In genomic region chr1:2499986-2500596, GRCh38 we compare ENCODE assay signal across 1 cellular context.
TF ChIP-seq lines count a peak whose summit lies in the region.

No MANE protein-coding gene starts in this region.

TF ChIP-seq in GM12878, 131 proteins besides CTCF, POLR2A, EP300 and RAD21:
- TF ChIP-seq SP1 (IDR thresholded peaks at IDR 0.05; ENCODE audit: low read depth, low read length) (no peak), SREBF1 (IDR thresholded peaks at IDR 0.05; ENCODE audit: low read length) (no peak), CBX3 (IDR thresholded peaks at IDR 0.05; ENCODE audit: borderline replicate concordance, low read depth) (no peak), LARP7 (IDR thresholded peaks at IDR 0.05) (no peak)
TF ChIP-seq in GM12878: peak in this region for 0.
